ENCODE assay signal across 1 cellular context in the genomic region with DNA sequence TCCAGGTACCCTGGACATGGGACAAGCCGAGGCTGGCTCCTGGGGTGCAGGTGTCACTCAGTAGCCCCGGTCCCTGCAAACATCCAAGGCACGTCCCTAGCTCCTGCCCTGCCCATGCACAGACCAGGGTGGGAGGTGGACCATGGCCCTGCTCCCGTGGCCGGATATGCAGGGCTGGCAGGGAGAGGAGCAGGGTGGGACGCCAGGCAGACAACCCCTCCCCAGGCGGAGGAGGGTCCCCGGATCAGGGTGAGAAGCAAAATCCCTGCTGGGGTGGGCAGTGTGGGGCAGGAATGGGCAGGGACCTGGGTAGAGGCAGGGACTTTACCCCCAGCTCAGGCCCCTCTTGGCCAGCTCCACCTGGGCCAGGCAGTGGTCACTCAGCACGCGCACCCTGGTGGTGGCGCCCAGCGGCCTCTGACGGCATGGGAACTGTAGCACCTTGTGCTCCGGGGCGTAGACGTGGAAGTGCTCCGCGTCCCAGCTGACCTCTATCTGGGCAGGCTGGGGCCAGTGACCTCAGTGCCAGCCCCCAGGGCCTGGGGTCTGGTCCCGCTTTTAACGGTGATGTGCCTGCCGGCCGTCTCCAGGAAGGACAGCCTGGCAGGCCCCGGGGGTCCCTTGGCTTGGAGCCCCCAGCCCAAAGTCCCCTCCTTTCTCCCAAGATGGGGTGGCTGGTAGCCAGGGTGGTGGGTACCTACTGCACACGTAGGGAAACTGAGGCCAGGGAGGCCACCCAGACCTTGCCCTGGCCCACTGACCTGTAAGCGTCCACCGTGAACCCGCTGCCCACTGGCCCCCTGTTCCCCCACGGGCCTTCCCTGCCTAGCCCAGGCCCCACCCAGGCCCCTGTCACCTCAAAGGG.
A peak's percentile ranks its signal among the peaks of the same experiment; 100 is the strongest.
TF ChIP-seq lines count a peak whose summit lies in the region.

No MANE protein-coding gene starts in this region.

TF ChIP-seq in HepG2, 621 proteins besides CTCF, POLR2A, EP300 and RAD21 (continued from another document and continues in another):
- no peak for TF ChIP-seq ZC3H4 (CRISPR knock-in tag; IDR thresholded peaks at IDR 0.05; ENCODE audit: borderline replicate concordance)
- TF ChIP-seq CBX2 (IDR thresholded peaks at IDR 0.05; ENCODE audit: low read depth, low read length) = no peak
- no peak for TF ChIP-seq CBX2 (CRISPR knock-in tag; IDR thresholded peaks at IDR 0.05; ENCODE audit: low read depth)
- TF ChIP-seq ZNF674 (CRISPR knock-in tag; IDR thresholded peaks at IDR 0.05; ENCODE audit: low read depth) = no peak
- TF ChIP-seq ZNF775 (CRISPR knock-in tag; IDR thresholded peaks at IDR 0.05; ENCODE audit: borderline replicate concordance) = no peak
- TF ChIP-seq, protein P1, sequence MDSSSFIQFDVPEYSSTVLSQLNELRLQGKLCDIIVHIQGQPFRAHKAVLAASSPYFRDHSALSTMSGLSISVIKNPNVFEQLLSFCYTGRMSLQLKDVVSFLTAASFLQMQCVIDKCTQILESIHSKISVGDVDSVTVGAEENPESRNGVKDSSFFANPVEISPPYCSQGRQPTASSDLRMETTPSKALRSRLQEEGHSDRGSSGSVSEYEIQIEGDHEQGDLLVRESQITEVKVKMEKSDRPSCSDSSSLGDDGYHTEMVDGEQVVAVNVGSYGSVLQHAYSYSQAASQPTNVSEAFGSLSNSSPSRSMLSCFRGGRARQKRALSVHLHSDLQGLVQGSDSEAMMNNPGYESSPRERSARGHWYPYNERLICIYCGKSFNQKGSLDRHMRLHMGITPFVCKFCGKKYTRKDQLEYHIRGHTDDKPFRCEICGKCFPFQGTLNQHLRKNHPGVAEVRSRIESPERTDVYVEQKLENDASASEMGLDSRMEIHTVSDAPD (CRISPR knock-in tag; IDR thresholded peaks at IDR 0.05) = no peak
- TF ChIP-seq ISX (CRISPR knock-in tag; conservative IDR thresholded peaks at IDR 0.05) = no peak
- TF ChIP-seq, protein P2, sequence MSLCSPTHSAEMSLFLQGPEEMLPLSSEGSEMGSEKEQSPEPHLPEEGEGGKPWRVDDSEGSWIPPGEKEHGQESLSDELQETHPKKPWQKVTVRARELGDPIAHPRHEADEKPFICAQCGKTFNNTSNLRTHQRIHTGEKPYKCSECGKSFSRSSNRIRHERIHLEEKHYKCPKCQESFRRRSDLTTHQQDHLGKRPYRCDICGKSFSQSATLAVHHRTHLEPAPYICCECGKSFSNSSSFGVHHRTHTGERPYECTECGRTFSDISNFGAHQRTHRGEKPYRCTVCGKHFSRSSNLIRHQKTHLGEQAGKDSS (CRISPR knock-in tag; IDR thresholded peaks at IDR 0.05; ENCODE audit: borderline replicate concordance, low read depth) = 0 out of 2 replicates have a peak, but pooled peaks have one; percentile 63
- TF ChIP-seq, protein P3, sequence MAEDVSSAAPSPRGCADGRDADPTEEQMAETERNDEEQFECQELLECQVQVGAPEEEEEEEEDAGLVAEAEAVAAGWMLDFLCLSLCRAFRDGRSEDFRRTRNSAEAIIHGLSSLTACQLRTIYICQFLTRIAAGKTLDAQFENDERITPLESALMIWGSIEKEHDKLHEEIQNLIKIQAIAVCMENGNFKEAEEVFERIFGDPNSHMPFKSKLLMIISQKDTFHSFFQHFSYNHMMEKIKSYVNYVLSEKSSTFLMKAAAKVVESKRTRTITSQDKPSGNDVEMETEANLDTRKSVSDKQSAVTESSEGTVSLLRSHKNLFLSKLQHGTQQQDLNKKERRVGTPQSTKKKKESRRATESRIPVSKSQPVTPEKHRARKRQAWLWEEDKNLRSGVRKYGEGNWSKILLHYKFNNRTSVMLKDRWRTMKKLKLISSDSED (CRISPR knock-in tag; IDR thresholded peaks at IDR 0.05) = no peak
- TF ChIP-seq, protein P4, sequence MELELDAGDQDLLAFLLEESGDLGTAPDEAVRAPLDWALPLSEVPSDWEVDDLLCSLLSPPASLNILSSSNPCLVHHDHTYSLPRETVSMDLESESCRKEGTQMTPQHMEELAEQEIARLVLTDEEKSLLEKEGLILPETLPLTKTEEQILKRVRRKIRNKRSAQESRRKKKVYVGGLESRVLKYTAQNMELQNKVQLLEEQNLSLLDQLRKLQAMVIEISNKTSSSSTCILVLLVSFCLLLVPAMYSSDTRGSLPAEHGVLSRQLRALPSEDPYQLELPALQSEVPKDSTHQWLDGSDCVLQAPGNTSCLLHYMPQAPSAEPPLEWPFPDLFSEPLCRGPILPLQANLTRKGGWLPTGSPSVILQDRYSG (CRISPR knock-in tag; IDR thresholded peaks at IDR 0.05) = no peak
- TF ChIP-seq ZNF138 (CRISPR knock-in tag; IDR thresholded peaks at IDR 0.05; ENCODE audit: low read depth) = no peak
- TF ChIP-seq, protein P5, sequence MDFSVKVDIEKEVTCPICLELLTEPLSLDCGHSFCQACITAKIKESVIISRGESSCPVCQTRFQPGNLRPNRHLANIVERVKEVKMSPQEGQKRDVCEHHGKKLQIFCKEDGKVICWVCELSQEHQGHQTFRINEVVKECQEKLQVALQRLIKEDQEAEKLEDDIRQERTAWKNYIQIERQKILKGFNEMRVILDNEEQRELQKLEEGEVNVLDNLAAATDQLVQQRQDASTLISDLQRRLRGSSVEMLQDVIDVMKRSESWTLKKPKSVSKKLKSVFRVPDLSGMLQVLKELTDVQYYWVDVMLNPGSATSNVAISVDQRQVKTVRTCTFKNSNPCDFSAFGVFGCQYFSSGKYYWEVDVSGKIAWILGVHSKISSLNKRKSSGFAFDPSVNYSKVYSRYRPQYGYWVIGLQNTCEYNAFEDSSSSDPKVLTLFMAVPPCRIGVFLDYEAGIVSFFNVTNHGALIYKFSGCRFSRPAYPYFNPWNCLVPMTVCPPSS (IDR thresholded peaks at IDR 0.05) = no peak
- TF ChIP-seq, protein P6, sequence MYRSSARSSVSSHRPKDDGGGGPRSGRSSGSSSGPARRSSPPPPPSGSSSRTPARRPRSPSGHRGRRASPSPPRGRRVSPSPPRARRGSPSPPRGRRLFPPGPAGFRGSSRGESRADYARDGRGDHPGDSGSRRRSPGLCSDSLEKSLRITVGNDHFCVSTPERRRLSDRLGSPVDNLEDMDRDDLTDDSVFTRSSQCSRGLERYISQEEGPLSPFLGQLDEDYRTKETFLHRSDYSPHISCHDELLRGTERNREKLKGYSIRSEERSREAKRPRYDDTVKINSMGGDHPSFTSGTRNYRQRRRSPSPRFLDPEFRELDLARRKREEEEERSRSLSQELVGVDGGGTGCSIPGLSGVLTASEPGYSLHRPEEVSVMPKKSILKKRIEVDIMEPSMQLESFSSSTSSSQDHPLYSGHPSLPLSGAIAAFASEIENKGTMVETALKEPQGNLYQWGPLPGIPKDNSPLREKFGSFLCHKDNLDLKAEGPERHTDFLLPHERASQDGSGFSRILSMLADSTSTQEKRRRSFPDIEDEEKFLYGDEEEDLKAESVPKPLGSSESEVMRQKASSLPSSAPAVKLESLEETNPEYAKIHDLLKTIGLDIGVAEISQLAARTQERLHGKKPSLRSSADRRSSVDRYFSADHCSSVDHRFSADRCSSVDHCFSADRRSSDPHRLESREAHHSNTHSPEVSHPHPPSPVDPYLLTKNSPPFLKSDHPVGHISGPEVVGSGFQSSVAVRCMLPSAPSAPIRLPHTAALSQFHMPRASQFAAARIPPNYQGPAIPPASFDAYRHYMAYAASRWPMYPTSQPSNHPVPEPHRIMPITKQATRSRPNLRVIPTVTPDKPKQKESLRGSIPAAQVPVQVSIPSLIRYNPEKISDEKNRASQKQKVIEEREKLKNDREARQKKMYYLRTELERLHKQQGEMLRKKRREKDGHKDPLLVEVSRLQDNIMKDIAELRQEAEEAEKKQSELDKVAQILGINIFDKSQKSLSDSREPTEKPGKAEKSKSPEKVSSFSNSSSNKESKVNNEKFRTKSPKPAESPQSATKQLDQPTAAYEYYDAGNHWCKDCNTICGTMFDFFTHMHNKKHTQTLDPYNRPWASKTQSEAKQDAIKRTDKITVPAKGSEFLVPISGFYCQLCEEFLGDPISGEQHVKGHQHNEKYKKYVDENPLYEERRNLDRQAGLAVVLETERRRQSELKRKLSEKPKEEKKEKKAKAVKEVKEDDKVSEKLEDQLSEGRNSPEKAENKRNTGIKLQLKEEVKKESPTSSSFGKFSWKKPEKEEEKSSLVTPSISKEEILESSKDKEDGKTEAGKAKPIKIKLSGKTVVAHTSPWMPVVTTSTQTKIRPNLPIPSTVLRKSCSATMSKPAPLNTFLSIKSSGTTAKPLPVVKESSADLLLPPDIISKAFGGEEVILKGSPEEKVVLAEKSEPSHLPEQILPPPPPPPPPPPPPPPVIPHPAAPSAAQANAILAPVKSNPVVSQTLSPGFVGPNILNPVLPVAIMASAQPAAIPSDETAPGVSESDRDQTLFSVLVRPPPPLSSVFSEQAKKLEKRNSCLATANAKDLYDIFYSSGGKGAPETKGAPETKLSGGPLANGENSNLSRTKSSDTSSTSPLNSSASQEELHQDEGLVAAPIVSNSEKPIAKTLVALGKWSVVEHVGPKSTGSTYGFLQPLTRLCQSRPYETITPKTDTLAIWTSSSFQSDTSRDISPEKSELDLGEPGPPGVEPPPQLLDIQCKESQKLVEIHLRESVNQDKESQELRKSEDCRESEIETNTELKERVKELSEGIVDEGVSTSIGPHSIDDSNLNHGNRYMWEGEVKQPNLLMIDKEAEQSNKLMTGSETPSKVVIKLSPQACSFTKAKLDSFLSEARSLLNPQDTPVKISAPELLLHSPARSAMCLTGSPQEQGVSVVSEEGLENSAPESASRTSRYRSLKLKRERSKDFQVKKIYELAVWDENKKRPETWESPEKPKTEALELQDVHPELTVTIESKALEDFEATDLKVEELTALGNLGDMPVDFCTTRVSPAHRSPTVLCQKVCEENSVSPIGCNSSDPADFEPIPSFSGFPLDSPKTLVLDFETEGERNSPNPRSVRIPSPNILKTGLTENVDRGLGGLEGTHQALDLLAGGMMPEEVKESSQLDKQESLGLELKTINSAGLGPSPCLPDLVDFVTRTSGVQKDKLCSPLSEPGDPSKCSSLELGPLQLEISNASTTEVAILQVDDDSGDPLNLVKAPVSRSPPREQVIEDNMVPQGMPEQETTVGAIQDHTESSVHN (CRISPR knock-in tag; IDR thresholded peaks at IDR 0.05) = no peak
- TF ChIP-seq ZNF788 (CRISPR knock-in tag; IDR thresholded peaks at IDR 0.05; ENCODE audit: borderline replicate concordance) = 0 out of 2 replicates have a peak, but pooled peaks have one; percentile 10
- TF ChIP-seq, protein P7, sequence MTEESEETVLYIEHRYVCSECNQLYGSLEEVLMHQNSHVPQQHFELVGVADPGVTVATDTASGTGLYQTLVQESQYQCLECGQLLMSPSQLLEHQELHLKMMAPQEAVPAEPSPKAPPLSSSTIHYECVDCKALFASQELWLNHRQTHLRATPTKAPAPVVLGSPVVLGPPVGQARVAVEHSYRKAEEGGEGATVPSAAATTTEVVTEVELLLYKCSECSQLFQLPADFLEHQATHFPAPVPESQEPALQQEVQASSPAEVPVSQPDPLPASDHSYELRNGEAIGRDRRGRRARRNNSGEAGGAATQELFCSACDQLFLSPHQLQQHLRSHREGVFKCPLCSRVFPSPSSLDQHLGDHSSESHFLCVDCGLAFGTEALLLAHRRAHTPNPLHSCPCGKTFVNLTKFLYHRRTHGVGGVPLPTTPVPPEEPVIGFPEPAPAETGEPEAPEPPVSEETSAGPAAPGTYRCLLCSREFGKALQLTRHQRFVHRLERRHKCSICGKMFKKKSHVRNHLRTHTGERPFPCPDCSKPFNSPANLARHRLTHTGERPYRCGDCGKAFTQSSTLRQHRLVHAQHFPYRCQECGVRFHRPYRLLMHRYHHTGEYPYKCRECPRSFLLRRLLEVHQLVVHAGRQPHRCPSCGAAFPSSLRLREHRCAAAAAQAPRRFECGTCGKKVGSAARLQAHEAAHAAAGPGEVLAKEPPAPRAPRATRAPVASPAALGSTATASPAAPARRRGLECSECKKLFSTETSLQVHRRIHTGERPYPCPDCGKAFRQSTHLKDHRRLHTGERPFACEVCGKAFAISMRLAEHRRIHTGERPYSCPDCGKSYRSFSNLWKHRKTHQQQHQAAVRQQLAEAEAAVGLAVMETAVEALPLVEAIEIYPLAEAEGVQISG (CRISPR knock-in tag; IDR thresholded peaks at IDR 0.05) = 0 out of 2 replicates have a peak, but pooled peaks have one; percentile 28
- TF ChIP-seq SKI (IDR thresholded peaks at IDR 0.05; ENCODE audit: partially characterized antibody) = no peak
- TF ChIP-seq ZNF160 (CRISPR knock-in tag; IDR thresholded peaks at IDR 0.05) = no peak
- 0 out of 2 replicates have a peak, but pooled peaks have one; percentile 59 for TF ChIP-seq ZNF678 (CRISPR knock-in tag; IDR thresholded peaks at IDR 0.05)
- no peak for TF ChIP-seq TP53 (CRISPR knock-in tag; conservative IDR thresholded peaks at IDR 0.05)
- TF ChIP-seq, protein P8, sequence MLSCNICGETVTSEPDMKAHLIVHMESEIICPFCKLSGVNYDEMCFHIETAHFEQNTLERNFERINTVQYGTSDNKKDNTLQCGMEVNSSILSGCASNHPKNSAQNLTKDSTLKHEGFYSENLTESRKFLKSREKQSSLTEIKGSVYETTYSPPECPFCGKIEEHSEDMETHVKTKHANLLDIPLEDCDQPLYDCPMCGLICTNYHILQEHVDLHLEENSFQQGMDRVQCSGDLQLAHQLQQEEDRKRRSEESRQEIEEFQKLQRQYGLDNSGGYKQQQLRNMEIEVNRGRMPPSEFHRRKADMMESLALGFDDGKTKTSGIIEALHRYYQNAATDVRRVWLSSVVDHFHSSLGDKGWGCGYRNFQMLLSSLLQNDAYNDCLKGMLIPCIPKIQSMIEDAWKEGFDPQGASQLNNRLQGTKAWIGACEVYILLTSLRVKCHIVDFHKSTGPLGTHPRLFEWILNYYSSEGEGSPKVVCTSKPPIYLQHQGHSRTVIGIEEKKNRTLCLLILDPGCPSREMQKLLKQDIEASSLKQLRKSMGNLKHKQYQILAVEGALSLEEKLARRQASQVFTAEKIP (CRISPR knock-in tag; IDR thresholded peaks at IDR 0.05; ENCODE audit: borderline replicate concordance) = no peak
- TF ChIP-seq, protein P9, sequence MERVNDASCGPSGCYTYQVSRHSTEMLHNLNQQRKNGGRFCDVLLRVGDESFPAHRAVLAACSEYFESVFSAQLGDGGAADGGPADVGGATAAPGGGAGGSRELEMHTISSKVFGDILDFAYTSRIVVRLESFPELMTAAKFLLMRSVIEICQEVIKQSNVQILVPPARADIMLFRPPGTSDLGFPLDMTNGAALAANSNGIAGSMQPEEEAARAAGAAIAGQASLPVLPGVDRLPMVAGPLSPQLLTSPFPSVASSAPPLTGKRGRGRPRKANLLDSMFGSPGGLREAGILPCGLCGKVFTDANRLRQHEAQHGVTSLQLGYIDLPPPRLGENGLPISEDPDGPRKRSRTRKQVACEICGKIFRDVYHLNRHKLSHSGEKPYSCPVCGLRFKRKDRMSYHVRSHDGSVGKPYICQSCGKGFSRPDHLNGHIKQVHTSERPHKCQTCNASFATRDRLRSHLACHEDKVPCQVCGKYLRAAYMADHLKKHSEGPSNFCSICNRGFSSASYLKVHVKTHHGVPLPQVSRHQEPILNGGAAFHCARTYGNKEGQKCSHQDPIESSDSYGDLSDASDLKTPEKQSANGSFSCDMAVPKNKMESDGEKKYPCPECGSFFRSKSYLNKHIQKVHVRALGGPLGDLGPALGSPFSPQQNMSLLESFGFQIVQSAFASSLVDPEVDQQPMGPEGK (CRISPR knock-in tag; IDR thresholded peaks at IDR 0.05) = no peak
- no peak for TF ChIP-seq ZFP36L1 (CRISPR knock-in tag; IDR thresholded peaks at IDR 0.05)
- TF ChIP-seq DMAP1 (CRISPR knock-in tag; IDR thresholded peaks at IDR 0.05) = no peak
- no peak for TF ChIP-seq THAP11 (CRISPR knock-in tag; IDR thresholded peaks at IDR 0.05)
- TF ChIP-seq ESRRA (CRISPR knock-in tag; IDR thresholded peaks at IDR 0.05; ENCODE audit: low read depth) = 0 out of 2 replicates have a peak, but pooled peaks have one; percentile 33
- no peak for TF ChIP-seq MEF2D (CRISPR knock-in tag; IDR thresholded peaks at IDR 0.05)
- no peak for TF ChIP-seq SMAD3 (CRISPR knock-in tag; IDR thresholded peaks at IDR 0.05)
- no peak for TF ChIP-seq CHCHD3 (CRISPR knock-in tag; IDR thresholded peaks at IDR 0.05)
- no peak for TF ChIP-seq ZSCAN30 (CRISPR knock-in tag; IDR thresholded peaks at IDR 0.05)
- TF ChIP-seq HNF4A (CRISPR knock-in tag; IDR thresholded peaks at IDR 0.05) = 0 out of 2 replicates have a peak, but pooled peaks have one; percentile 13
- TF ChIP-seq, protein P10, sequence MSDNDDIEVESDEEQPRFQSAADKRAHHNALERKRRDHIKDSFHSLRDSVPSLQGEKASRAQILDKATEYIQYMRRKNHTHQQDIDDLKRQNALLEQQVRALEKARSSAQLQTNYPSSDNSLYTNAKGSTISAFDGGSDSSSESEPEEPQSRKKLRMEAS (IDR thresholded peaks at IDR 0.05) = peak; percentile 37; the same call in 1 of the 2 replicates
- no peak for TF ChIP-seq NCOA5 (CRISPR knock-in tag; IDR thresholded peaks at IDR 0.05)
